9 cellular contexts compared by ENCODE assay signal in the genomic region with DNA sequence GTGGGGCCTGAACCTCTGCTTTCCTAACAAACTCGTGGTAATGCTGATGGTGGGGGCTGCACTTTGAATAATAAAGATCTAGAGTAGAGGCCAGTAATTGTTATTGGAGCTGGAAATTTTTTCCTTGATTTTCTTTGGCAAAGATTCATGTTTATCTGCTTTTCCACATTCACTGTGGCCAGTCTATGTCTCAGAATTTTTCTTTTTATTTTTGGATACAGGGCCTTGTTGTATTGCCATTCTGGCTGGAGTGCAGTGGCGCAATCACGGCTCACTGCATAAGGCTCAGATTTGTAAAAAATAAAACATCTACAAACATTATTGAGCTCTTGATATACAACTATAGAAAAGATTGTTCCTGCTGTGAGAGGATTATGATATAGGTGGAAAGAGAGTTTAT. TPM values are rescaled to one million over a fixed set of nuclear protein-coding genes. Genes with fewer than 3 reads are reported as not detected.
DNase-seq lines count a peak whose midpoint lies in the region; ATAC-seq and TF ChIP-seq lines count a peak whose summit lies in the region.
"Had no signal": no experiment of that assay in that cellular context is flagged by ENCODE, and none has a peak within 500 bp of the region (broad histone marks: within the 10 kb centered on the region; RNA-seq: fewer than 3 reads in every experiment).

No MANE protein-coding gene starts in this region.

- H3K4me3 ChIP-seq in heart left ventricle (peak overlapping the region in 9 of 12 donors; percentile 77 to 94 (median 89)), lower lobe of right lung (peak overlapping the region; percentile 83)

- peaks cover 0 to 54% (median 32%) of the 10 kb centered on the region in 12 donors for H3K4me1 ChIP-seq in heart left ventricle
- H3K4me1 ChIP-seq in lower lobe of right lung: peaks cover 40% of the 10 kb centered on the region

- H3K9me3 ChIP-seq in heart left ventricle: no peaks in the 10 kb centered on the region
- H3K9me3 ChIP-seq in lower lobe of right lung: no peaks in the 10 kb centered on the region

- WGBS in heart left ventricle, 4 donors: 29 to 43% (median 30%) methylated on average over 3 of the region's 3 CpGs

- peak overlapping the region in 1 of 12 donors; percentile 94 for H3K27ac ChIP-seq in heart left ventricle
- H3K27ac ChIP-seq in lower lobe of right lung: no peak overlapping the region

- TF ChIP-seq CTCF in heart left ventricle (IDR thresholded peaks at IDR 0.05): no peak
- TF ChIP-seq CTCF in lower lobe of right lung (IDR thresholded peaks at IDR 0.05): no peak
- TF ChIP-seq CTCF in GM10248 (IDR thresholded peaks at IDR 0.05; ENCODE audit: control extremely low read depth, extremely low read depth, low read depth, missing control alignments): no peak

- no peak for ATAC-seq in heart left ventricle
- no peak for ATAC-seq in lower lobe of right lung
- ATAC-seq in HG03432 (IDR thresholded peaks at IDR 0.05; ENCODE audit: unreplicated experiment): no peak

- no peaks in the 10 kb centered on the region for H3K27me3 ChIP-seq in heart left ventricle
- H3K27me3 ChIP-seq in lower lobe of right lung (ENCODE audit: low read depth): no peaks in the 10 kb centered on the region

- no peak for DNase-seq in heart left ventricle
- no peak for DNase-seq in cardiac septum (ENCODE audit: low spot score)
- peak; percentile 45 for DNase-seq in astrocyte of the hippocampus (ENCODE audit: low read depth, low spot score)
- no peak for DNase-seq in lower lobe of right lung
- DNase-seq in GM10248 (ENCODE audit: extremely low spot score): no peak
- DNase-seq in epidermal melanocyte (ENCODE audit: insufficient read length, low spot score): no peak
- DNase-seq in NCI-H226: no peak
- DNase-seq: NK-92 treated with Interleukin-12 subunit alpha and Interleukin-12 subunit beta, amount 100 ng/mL, for 24 hours had no signal

- intact Hi-C loops in heart left ventricle (cut with DNase I): loop anchor here in 6 of 10 donors (2.0 to 10.0 kb wide), 4 partner anchors 52 to 95 kb away; partner anchors contain the start of gene FZD4 (in 4 of the 6)
- intact Hi-C loops in cardiac septum (cut with DNase I): loop anchor here (10.0 kb wide), 1 partner anchor 85 kb away; the partner anchor contains the start of gene FZD4
- intact Hi-C loops in lower lobe of right lung (cut with DNase I): no loop called here

- H3K36me3 ChIP-seq in heart left ventricle (peaks cover 0 to 15% (median 10%) of the 10 kb centered on the region in 9 donors), lower lobe of right lung (peaks cover 12% of the 10 kb centered on the region)

- no peak for TF ChIP-seq POLR2A in heart left ventricle (IDR thresholded peaks at IDR 0.05)

- CTCF ChIA-PET in GM10248 (lab: Yijun Ruan, JAX): interaction anchor here (1.2 kb wide), 1 partner anchor 66 kb away, joined by 4 read pairs; no protein-coding TSS in a partner anchor

- POLR2A ChIA-PET in GM10248 (lab: Yijun Ruan, JAX): no interaction called here

RNA-seq across cellular contexts. Expression of gene TMEM135, which starts 1.6 kb away (rescaled TPM):
- total RNA-seq in heart left ventricle (10 to 100 TPM; 11.6 to 22.7 (median 15.0) TPM), cardiac septum (6.4 TPM), lower lobe of right lung (22.3 TPM)
- 1 to 10 TPM; 3.9 to 6.0 TPM for polyA plus RNA-seq in heart left ventricle
